10 cellular contexts compared by ENCODE assay signal in the genomic region with DNA sequence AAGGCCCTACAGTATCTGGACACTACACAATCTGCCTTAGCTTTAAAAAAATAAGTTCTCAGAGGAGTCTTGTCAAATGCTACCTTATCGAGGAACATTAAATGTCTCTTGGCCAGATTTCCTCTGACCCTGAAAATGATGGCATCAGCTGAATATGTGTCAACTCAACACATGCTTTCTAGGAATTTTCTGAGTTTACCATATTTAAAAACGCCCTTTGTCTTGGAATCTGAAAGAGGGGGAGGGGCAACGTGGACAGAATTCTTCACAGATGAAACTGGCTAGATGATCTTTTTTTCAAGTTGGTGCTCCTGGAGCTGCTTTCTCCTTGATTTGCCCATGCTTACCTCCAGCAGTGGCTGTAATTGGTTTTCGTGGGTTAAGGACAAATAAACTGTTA. TPM values are rescaled to one million over a fixed set of nuclear protein-coding genes. Genes with fewer than 3 reads are reported as not detected.
DNase-seq lines count a peak whose midpoint lies in the region; FAIRE-seq and TF ChIP-seq lines count a peak whose summit lies in the region.
"Had no signal": no experiment of that assay in that cellular context is flagged by ENCODE, and none has a peak within 500 bp of the region (broad histone marks: within the 10 kb centered on the region; RNA-seq: fewer than 3 reads in every experiment).

No MANE protein-coding gene starts in this region.

- DNase-seq in NCI-H526 treated with DMSO at 0.1 percent for 48 hours (lab: John Stamatoyannopoulos, UW), result peak; percentile 51
- DNase-seq in NCI-H526 (lab: John Stamatoyannopoulos, UW), result no peak
- DNase-seq in SK-N-DZ (ENCODE audit: low spot score), result peak; percentile 12
- no peak for DNase-seq in skeletal muscle cell (ENCODE audit: low read depth)
- no peak for DNase-seq in middle frontal gyrus (ENCODE audit: extremely low spot score, low spot score)
- no peak for DNase-seq in DMS 273 (lab: John Stamatoyannopoulos, UW; ENCODE audit: unreplicated experiment)
- no peak for DNase-seq in H54 (ENCODE audit: insufficient read length, low spot score)
- DNase-seq: activated CD4-positive, alpha-beta T cell treated with anti-CD3 and anti-CD28 coated beads, Interleukin-2, amount 50 U/mL, for 48 hours had no signal

- TF ChIP-seq POLR2A in H54 (IDR thresholded peaks at IDR 0.05; ENCODE audit: low read depth, low read length), result no peak

- no peak for FAIRE-seq in H54 (lab: Jason Lieb, UNC)
- FAIRE-seq: A204.1 had no signal

- H3K4me3 ChIP-seq in iPS-11a (ENCODE audit: low read depth, low read length), result peak overlapping the region; percentile 98
- H3K4me3 ChIP-seq in skeletal muscle cell (ENCODE audit: low read depth, low read length), result peak overlapping the region; percentile 80

RNA-seq across cellular contexts. Expression of a gene that starts 5.1 kb away (rescaled TPM):
- polyA plus RNA-seq in SK-N-DZ (2014; cell fraction: cytosol; rRNA removed), result 39.6 and 42.6 TPM in 2 replicates
- polyA plus RNA-seq in SK-N-DZ (2014; cell fraction: nucleus; rRNA removed), result 27.2 and 29.4 TPM in 2 replicates

Comparison
In these comparisons a context has a peak if more than half of its experiments do, and no peak if none do; other contexts are left out.
1. DNase-seq: peak in NCI-H526 treated with DMSO at 0.1 percent for 48 hours (single experiment) and SK-N-DZ (single experiment); none in NCI-H526 (0 of 2), skeletal muscle cell (single experiment), middle frontal gyrus (single experiment), DMS 273 (single experiment) and H54 (single experiment).